In the genomic region with DNA sequence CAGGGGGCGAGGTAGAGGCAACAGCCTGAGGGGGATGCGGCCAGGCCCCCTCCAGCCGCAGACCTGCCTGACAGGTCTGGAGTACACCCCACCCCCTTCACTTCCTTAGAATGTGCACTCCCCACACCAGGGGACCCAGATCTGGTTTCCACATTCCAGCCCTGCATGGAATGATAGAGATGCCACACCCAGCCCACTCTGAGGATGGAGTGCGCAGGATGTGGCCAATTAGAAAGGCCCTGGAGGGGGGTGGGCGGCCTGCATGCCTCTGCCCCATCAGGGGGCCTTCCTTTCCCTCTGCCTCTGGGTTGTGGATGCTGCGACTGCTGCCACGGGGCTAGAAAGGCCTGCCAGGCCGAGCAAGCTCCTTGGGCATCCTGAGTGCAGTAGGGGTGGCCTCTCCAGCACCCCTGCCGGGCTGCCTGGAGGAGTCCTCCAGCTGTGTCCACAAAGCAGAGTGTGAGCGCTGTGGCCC, we compare ENCODE assay signal across 16 cellular contexts. TPM values are rescaled to one million over a fixed set of nuclear protein-coding genes. Genes with fewer than 3 reads are reported as not detected.
DNase-seq lines count a peak whose midpoint lies in the region; ATAC-seq and TF ChIP-seq lines count a peak whose summit lies in the region.
"Had no signal": no experiment of that assay in that cellular context is flagged by ENCODE, and none has a peak within 500 bp of the region (broad histone marks: within the 10 kb centered on the region; RNA-seq: fewer than 3 reads in every experiment).

No MANE protein-coding gene starts in this region.

- no peaks in the 10 kb centered on the region for H3K9me2 ChIP-seq in GM23338 (ENCODE audit: insufficient read depth)

- H3K27me3 Mint-ChIP-seq in GM23338 (ENCODE audit: insufficient read depth, low read depth, poor library complexity): peaks cover 7% of the 10 kb centered on the region
- H3K27me3 Mint-ChIP-seq: activated naive CD8-positive, alpha-beta T cell; stimulated activated memory B cell treated with anti-CD40 and anti-IgM and Interleukin-4, amounts not matched to agents 10 μg/mL and 1 μg/mL and 100 μg/mL, for 72 hours had no signal

- H2BK12ac ChIP-seq in neuronal stem cell (ENCODE audit: low read length): peak overlapping the region; percentile 2

- H3K36me3 ChIP-seq in GM23338 (ENCODE audit: insufficient read depth) (peaks cover 4% of the 10 kb centered on the region; the same call in 1 of the 2 replicates), neuronal stem cell (replicated peaks in 1 of 2; ENCODE audit: control insufficient read depth in 2 of 2, insufficient read depth in 2 of 2, low read length in 2 of 2) (peaks cover 31 to 74% of the 10 kb centered on the region in 2 donors), adrenal gland (replicated peaks in 1 of 2) (peaks cover 0 to 58% of the 10 kb centered on the region in 2 donors)

- no peaks in the 10 kb centered on the region for H3K9me3 Mint-ChIP-seq in GM23338
- H3K9me3 Mint-ChIP-seq: stimulated activated memory B cell treated with anti-CD40 and anti-IgM and Interleukin-4, amounts not matched to agents 10 μg/mL and 1 μg/mL and 100 μg/mL, for 72 hours had no signal

- H3K27me3 ChIP-seq in GM23338 (ENCODE audit: insufficient read depth) (no peaks in the 10 kb centered on the region), dorsolateral prefrontal cortex (no peaks in the 10 kb centered on the region), neuronal stem cell (ENCODE audit: control insufficient read depth in 3 of 3, insufficient read depth in 3 of 3, low read depth in 1 of 3, low read length in 3 of 3) (no peaks in the 10 kb centered on the region), adrenal gland (no peaks in the 10 kb centered on the region)
- H3K27me3 ChIP-seq: ovary had no signal

- no peaks in the 10 kb centered on the region for H3K79me2 ChIP-seq in GM23338 (replicated peaks; ENCODE audit: insufficient read depth)

- H3K4me1 Mint-ChIP-seq in GM23338: peaks cover 38% of the 10 kb centered on the region
- H3K4me1 Mint-ChIP-seq: stimulated activated memory B cell treated with anti-CD40 and anti-IgM and Interleukin-4, amounts not matched to agents 10 μg/mL and 1 μg/mL and 100 μg/mL, for 72 hours had no signal

- H3K23ac ChIP-seq in neuronal stem cell (ENCODE audit: low read depth, low read length, poor library complexity): peak overlapping the region; percentile 89

- peak overlapping the region; percentile 83 for H3K9ac ChIP-seq in neuronal stem cell (ENCODE audit: low read depth, low read length, poor library complexity)

- peaks cover 34% of the 10 kb centered on the region for H3K36me3 Mint-ChIP-seq in GM23338 (ENCODE audit: low read depth)

- no peaks in the 10 kb centered on the region for H4K20me1 ChIP-seq in GM23338 (replicated peaks; ENCODE audit: insufficient read depth)

- TF ChIP-seq POLR2A in adrenal gland (IDR thresholded peaks at IDR 0.05) (no peak), GM18505 (IDR thresholded peaks at IDR 0.05; ENCODE audit: borderline replicate concordance, extremely low read depth, insufficient read depth, insufficient read length) (no peak)

- H3F3A ChIP-seq in GM23338 (replicated peaks; ENCODE audit: low read depth): 0 out of 2 replicates have a peak, but pooled peaks cover 6% of the 10 kb centered on the region

- H3K27ac ChIP-seq in GM23338 (ENCODE audit: low read depth) (peak overlapping the region; percentile 84), dorsolateral prefrontal cortex (peak overlapping the region in 30 of 59 donors; percentile 2 to 98 (median 66)), neuronal stem cell (replicated peaks; ENCODE audit: low read length) (peak overlapping the region; percentile 83), adrenal gland (peak overlapping the region in 1 of 5 donors; percentile 22)
- H3K27ac ChIP-seq: ovary, PC-9 had no signal

- peak overlapping the region; percentile 33 for H2BK15ac ChIP-seq in neuronal stem cell (ENCODE audit: low read length)

- peak overlapping the region; percentile 73 for H3K4me2 ChIP-seq in GM23338
- H3K4me2 ChIP-seq in neuronal stem cell (ENCODE audit: insufficient read depth, low read length, poor library complexity, severe bottlenecking): peak overlapping the region; percentile 49
- H3K4me2 ChIP-seq: PC-9 had no signal

- no CpG with 5 or more reads among the region's 10 CpGs for WGBS in neuronal stem cell (ENCODE audit: extremely low coverage in 2 of 2, insufficient read length in 2 of 2, insufficient replicate concordance in 1 of 2), 2 donors
- 83 to 92% (median 89%) methylated on average over 6 to 10 of the region's 10 CpGs for WGBS in adrenal gland, 4 donors

- peak overlapping the region; percentile 82 for H4K8ac ChIP-seq in neuronal stem cell (ENCODE audit: low read depth, low read length)

- H3K27ac Mint-ChIP-seq in GM23338: peak overlapping the region; percentile 89
- H3K27ac Mint-ChIP-seq: activated naive CD8-positive, alpha-beta T cell; stimulated activated memory B cell treated with anti-CD40 and anti-IgM and Interleukin-4, amounts not matched to agents 10 μg/mL and 1 μg/mL and 100 μg/mL, for 72 hours had no signal

- peak overlapping the region; percentile 82 for H3K14ac ChIP-seq in neuronal stem cell (ENCODE audit: low read length)

- no peaks in the 10 kb centered on the region for H3K9me3 ChIP-seq in neuronal stem cell (replicated peaks in 1 of 2; ENCODE audit: control insufficient read depth in 2 of 2, insufficient read depth in 1 of 2, low read depth in 1 of 2, low read length in 2 of 2)
- H3K9me3 ChIP-seq in adrenal gland (replicated peaks in 1 of 3): no peaks in the 10 kb centered on the region
- H3K9me3 ChIP-seq: ovary had no signal

- DNase-seq in GM23338 (ENCODE audit: low spot score) (peak; percentile 98), NCI-H345 (lab: John Stamatoyannopoulos, UW) (peak; percentile 63), dorsolateral prefrontal cortex (no peak), neuronal stem cell (ENCODE audit: low spot score) (peak; percentile 74), adrenal gland (no peak), NK-92 (lab: John Stamatoyannopoulos, UW; ENCODE audit: unreplicated experiment) (no peak)
- DNase-seq: NCI-H1694; ovary; stimulated activated CD4-positive, alpha-beta T cell treated with anti-CD3 and anti-CD28 coated beads, Interleukin-1b, Interleukin-23, amount 100 ng/mL, for 48 hours had no signal

- no peak overlapping the region for H4K91ac ChIP-seq in neuronal stem cell (ENCODE audit: low read depth, low read length, poor library complexity)

- H3K4me1 ChIP-seq in GM23338 (ENCODE audit: insufficient read depth): peaks cover 21% of the 10 kb centered on the region
- peaks cover 7 to 17% of the 10 kb centered on the region in 2 donors for H3K4me1 ChIP-seq in neuronal stem cell (ENCODE audit: control insufficient read depth in 2 of 2, insufficient read depth in 1 of 2, low read depth in 1 of 2, low read length in 2 of 2)
- H3K4me1 ChIP-seq in adrenal gland (replicated peaks in 1 of 2): peaks cover 19 to 42% of the 10 kb centered on the region in 2 donors

- peak overlapping the region; percentile 36; the same call in 1 of the 3 replicates for H3K4me3 Mint-ChIP-seq in GM23338
- H3K4me3 Mint-ChIP-seq: activated naive CD8-positive, alpha-beta T cell; stimulated activated memory B cell treated with anti-CD40 and anti-IgM and Interleukin-4, amounts not matched to agents 10 μg/mL and 1 μg/mL and 100 μg/mL, for 72 hours had no signal

- H2AFZ ChIP-seq in GM23338 (no peak overlapping the region), neuronal stem cell (ENCODE audit: low read length) (no peak overlapping the region)
- H2AFZ ChIP-seq: PC-9 had no signal

- peak overlapping the region; percentile 94 for H2AK5ac ChIP-seq in neuronal stem cell (ENCODE audit: low read depth, low read length)

- H3K4ac ChIP-seq in neuronal stem cell (ENCODE audit: low read length): peak overlapping the region; percentile 93

- H2BK120ac ChIP-seq in neuronal stem cell (ENCODE audit: low read depth, low read length): no peak overlapping the region

- intact Hi-C loops in dorsolateral prefrontal cortex (cut with DNase I) (no loop called here), adrenal gland (cut with DNase I) (no loop called here)

- peak overlapping the region; percentile 98 for H3K18ac ChIP-seq in neuronal stem cell (ENCODE audit: low read length)

- H3K4me3 ChIP-seq in GM23338 (0 out of 2 replicates have a peak overlapping the region, but pooled peaks have one; percentile 26), dorsolateral prefrontal cortex (no peak overlapping the region), neuronal stem cell (ENCODE audit: low read length in 2 of 2) (no peak overlapping the region), adrenal gland (no peak overlapping the region)
- H3K4me3 ChIP-seq: lung, ovary, PC-9 had no signal

- no peak for TF ChIP-seq CTCF in GM23338 (conservative IDR thresholded peaks at IDR 0.05; ENCODE audit: low read depth in 2 of 2)
- TF ChIP-seq CTCF in dorsolateral prefrontal cortex (IDR thresholded peaks at IDR 0.05 in 54 of 56, conservative IDR thresholded peaks at IDR 0.05 in 2 of 56; ENCODE audit: low read depth in 1 of 56, partially characterized antibody in 56 of 56): no peak
- no peak for TF ChIP-seq CTCF in adrenal gland (IDR thresholded peaks at IDR 0.05)

- ATAC-seq in GM23338: peak; percentile 94
- ATAC-seq in HG03442 (IDR thresholded peaks at IDR 0.05; ENCODE audit: unreplicated experiment): no peak
- ATAC-seq in GM18505 (IDR thresholded peaks at IDR 0.05; ENCODE audit: unreplicated experiment): no peak
- ATAC-seq: stimulated activated memory B cell treated with anti-CD40 and anti-IgM and Interleukin-4, amounts not matched to agents 10 μg/mL and 1 μg/mL and 100 μg/mL, for 72 hours had no signal

- peaks cover 3% of the 10 kb centered on the region for H3K79me1 ChIP-seq in neuronal stem cell (ENCODE audit: low read depth, low read length)

- H2BK5ac ChIP-seq in neuronal stem cell (ENCODE audit: low read length): peak overlapping the region; percentile 83

TF ChIP-seq in GM23338, 12 proteins besides CTCF, POLR2A, EP300 and RAD21 (continues in another document):
- TF ChIP-seq STAT1 (IDR thresholded peaks at IDR 0.05; ENCODE audit: unreplicated experiment): no peak

RNA-seq across cellular contexts. Expression of a gene that starts 28.2 kb away (rescaled TPM):
- total RNA-seq in GM23338 (2014; rRNA removed; shearing (Covaris generic)): 10.2 and 13.1 TPM in 2 replicates
- polyA plus RNA-seq in GM23338 (2016; fragmentation: Nextera tagmentation; extraction: Ambion mirVana) (1.6 and 1.7 TPM in 2 replicates), adrenal gland (1 to 10 TPM in 2 of 3 donors, under 1 TPM in 1; 0.42 to 1.4 (median 1.2) TPM)
- total RNA-seq in dorsolateral prefrontal cortex (100 to 1,000 TPM in 30 of 120 experiments, 10 to 100 TPM in 90; 57.7 to 147 (median 92.3) TPM), adrenal gland (1 to 10 TPM; 1.0 to 6.9 (median 2.4) TPM)
- polyA plus RNA-seq in neuronal stem cell (2013, experiment 1 of 2): 13.5 TPM
- polyA plus RNA-seq in neuronal stem cell (2013, experiment 2 of 2): 13.6 TPM
- total RNA-seq: dermis microvascular lymphatic vessel endothelial cell, PC-9 had no signal

RNA-seq across cellular contexts. Expression of a gene that starts 29.1 kb away (rescaled TPM):
- total RNA-seq in GM23338 (2014; rRNA removed; shearing (Covaris generic)): 18.0 and 27.5 TPM in 2 replicates
- 10.7 and 12.4 TPM in 2 replicates for polyA plus RNA-seq in GM23338 (2016; fragmentation: Nextera tagmentation; extraction: Ambion mirVana)
- total RNA-seq in dorsolateral prefrontal cortex: 10 to 100 TPM; 25.2 to 75.7 (median 46.7) TPM
- 25.7 TPM for polyA plus RNA-seq in neuronal stem cell (2013, experiment 1 of 2)
- 24.2 TPM for polyA plus RNA-seq in neuronal stem cell (2013, experiment 2 of 2)
- 10 to 100 TPM; 16.7 to 38.0 (median 24.9) TPM for total RNA-seq in adrenal gland
- polyA plus RNA-seq in adrenal gland: 10 to 100 TPM in 2 of 3 donors, 1 to 10 TPM in 1; 9.3 to 31.4 (median 20.6) TPM

Comparison
In these comparisons a context has a peak if more than half of its experiments do, and no peak if none do; other contexts are left out.
1. DNase-seq: peak in GM23338 (single experiment), NCI-H345 (single experiment) and neuronal stem cell (single experiment); none in dorsolateral prefrontal cortex (0 of 10), adrenal gland (0 of 7) and NK-92 (single experiment).